28 cellular contexts compared by ENCODE assay signal in genomic region chr18:69044215-69044614, GRCh38.
"Had no signal": no experiment of that assay in that cellular context is flagged by ENCODE, and none has a peak within 500 bp of the region (broad histone marks: within the 10 kb centered on the region; RNA-seq: fewer than 3 reads in every experiment).

No MANE protein-coding gene starts in this region.

- H3K4me3 ChIP-seq: PC-9, SJCRH30, SK-N-MC had no signal

- H3K27me3 ChIP-seq: SJCRH30 had no signal

- H2AFZ ChIP-seq: PC-9 had no signal

- H3K4me2 ChIP-seq: KMS-11, PC-9 had no signal

- H3K9ac ChIP-seq: KMS-11 had no signal

- H3K36me3 ChIP-seq: SJCRH30 had no signal

- DNase-seq: Karpas-422; MM.1S; MV-4-11; NCI-H1092; NCI-H1105; NCI-H1417 treated with DMSO at 0.1 percent for 48 hours; NCI-H1436 treated with DMSO at 0.1 percent for 48 hours; NCI-H1694 treated with DMSO at 0.1 percent for 48 hours; NCI-H187 treated with DMSO at 0.1 percent for 48 hours; NCI-H2029; NCI-H2081; NCI-H2171 treated with DMSO at 0.1 percent for 48 hours; NCI-H2227 treated with DMSO at 0.1 percent for 48 hours; NCI-H345; NCI-H446; NCI-H510A treated with DMSO at 0.1 percent for 48 hours; NCI-H524 treated with DMSO at 0.1 percent for 48 hours; NCI-H526 treated with DMSO at 0.1 percent for 48 hours; NCI-H774; NK-92 treated with Interleukin-12 subunit alpha and Interleukin-12 subunit beta, amount 100 ng/mL, for 24 hours; PC-9; SHP77; SIG-M5; SJCRH30; T-cell had no signal

- H3K27ac ChIP-seq: KMS-11, PC-9, RWPE1, SJCRH30, SK-N-MC had no signal

- H3K9me3 ChIP-seq: SJCRH30 had no signal

- H3K4me1 ChIP-seq: SJCRH30 had no signal
